ENCODE assay signal across 8 cellular contexts in the genomic region with DNA sequence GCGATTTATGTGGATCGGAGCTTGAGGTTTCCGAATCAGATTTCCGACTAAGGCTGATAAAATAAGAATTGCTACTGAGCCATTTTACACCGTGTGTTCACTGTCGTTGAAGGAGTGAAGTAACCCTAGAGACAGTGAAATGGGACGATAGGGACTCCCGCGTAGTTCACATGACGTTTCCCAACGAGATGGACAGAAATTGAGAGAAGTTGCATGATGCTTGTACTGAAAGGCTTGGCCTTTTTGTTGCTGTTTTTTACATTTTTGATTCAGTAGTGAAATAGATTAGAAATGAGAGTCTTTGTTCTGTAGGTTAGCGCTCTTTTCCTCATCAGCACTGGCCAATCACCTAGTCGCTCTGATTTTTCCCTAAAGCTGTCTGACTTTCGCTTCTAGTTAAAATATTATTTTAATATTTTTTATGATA. TPM values are rescaled to one million over a fixed set of nuclear protein-coding genes. Genes with fewer than 3 reads are reported as not detected.
DNase-seq lines count a peak whose midpoint lies in the region; ATAC-seq and TF ChIP-seq lines count a peak whose summit lies in the region.

No MANE protein-coding gene starts in this region.

- H3K4me3 ChIP-seq in GM23248 = peak overlapping the region; percentile 98
- H3K4me3 ChIP-seq in SK-N-MC = peak overlapping the region; percentile 95
- H3K4me3 ChIP-seq in fibroblast of mammary gland (ENCODE audit: control insufficient read depth, low read depth, low read length) = peak overlapping the region; percentile 97
- peak overlapping the region; percentile 84 for H3K4me3 ChIP-seq in retinal pigment epithelial cell (ENCODE audit: low read length)

- peaks cover 5% of the 10 kb centered on the region for H3F3A ChIP-seq in GM23248 (ENCODE audit: insufficient read depth)

- H3K9me2 ChIP-seq in GM23248 (ENCODE audit: insufficient read depth) = no peaks in the 10 kb centered on the region

- WGBS in GM23248 (ENCODE audit: low coverage in 1 of 2, low lambda C conversion rate in 2 of 2, missing lambda C conversion rate in 2 of 2), 2 experiments = 2% methylated on average over 13 to 14 of the region's 14 CpGs

- DNase-seq in GM23248 (peak; percentile 45), SK-N-MC (ENCODE audit: low read depth, low spot score) (no peak), fibroblast of mammary gland (ENCODE audit: low read depth) (peak; percentile 8), retinal pigment epithelial cell (ENCODE audit: low read depth) (no peak), cortex of kidney (lab: John Stamatoyannopoulos, UW) (no peak)

- no peaks in the 10 kb centered on the region for H3K36me3 ChIP-seq in GM23248 (ENCODE audit: low read depth)
- peaks cover 26% of the 10 kb centered on the region for H3K36me3 ChIP-seq in SK-N-MC (ENCODE audit: insufficient read depth, low read length)

- TF ChIP-seq CTCF in fibroblast of mammary gland (conservative IDR thresholded peaks at IDR 0.05; ENCODE audit: control insufficient read depth, insufficient read depth, low read depth, low read length) = no peak
- no peak for TF ChIP-seq CTCF in retinal pigment epithelial cell (conservative IDR thresholded peaks at IDR 0.05; ENCODE audit: low read depth, low read length)

- H3K27ac ChIP-seq in GM23248 = peak overlapping the region; percentile 87
- H3K27ac ChIP-seq in SK-N-MC = 0 out of 2 replicates have a peak overlapping the region, but pooled peaks have one; percentile 5

- H3K4me2 ChIP-seq in GM23248 (ENCODE audit: unreplicated experiment) = peak overlapping the region; percentile 98

- no peak for ATAC-seq in GM21447 (IDR thresholded peaks at IDR 0.05; ENCODE audit: unreplicated experiment)
- no peak for ATAC-seq in GM18861 (IDR thresholded peaks at IDR 0.05; ENCODE audit: unreplicated experiment)
- no peak for ATAC-seq in HG02981 (IDR thresholded peaks at IDR 0.05; ENCODE audit: unreplicated experiment)

- peaks cover 23% of the 10 kb centered on the region for H4K20me1 ChIP-seq in GM23248 (ENCODE audit: insufficient read depth)

- H3K79me2 ChIP-seq in GM23248 (ENCODE audit: insufficient read depth) = no peaks in the 10 kb centered on the region; the same call in none of the 2 replicates

- in situ Hi-C loops in GM23248 (cut with MboI) = no loop called here

- H3K27me3 ChIP-seq in GM23248 (replicated peaks; ENCODE audit: insufficient read depth) = no peaks in the 10 kb centered on the region

- H3K9me3 ChIP-seq in GM23248 (ENCODE audit: low read depth) (no peaks in the 10 kb centered on the region), SK-N-MC (ENCODE audit: low read depth, low read length) (no peaks in the 10 kb centered on the region)

- H3K4me1 ChIP-seq in GM23248 (ENCODE audit: insufficient read depth) = peaks cover 24% of the 10 kb centered on the region; the same call in 1 of the 2 replicates

- H2AFZ ChIP-seq in GM23248 = peak overlapping the region; percentile 47; the same call in 1 of the 2 replicates

- peak overlapping the region; percentile 94 for H3K9ac ChIP-seq in GM23248
- H3K9ac ChIP-seq in SK-N-MC (ENCODE audit: insufficient read length) = peak overlapping the region; percentile 96

RNA-seq across cellular contexts. Expression of a gene that starts 1.3 kb away (rescaled TPM):
- total RNA-seq in GM23248 (2014; rRNA removed; shearing (Covaris generic)) = 41.7 and 50.6 TPM in 2 replicates
- polyA plus RNA-seq in GM23248 (2016; fragmentation: Nextera tagmentation; extraction: Ambion mirVana) = 65.7 and 68.6 TPM in 2 replicates

RNA-seq across cellular contexts. Expression of a gene that starts 57.8 kb away (rescaled TPM):
- total RNA-seq in GM23248 (2014; rRNA removed; shearing (Covaris generic)) = 5.7 and 6.8 TPM in 2 replicates
- polyA plus RNA-seq in GM23248 (2016; fragmentation: Nextera tagmentation; extraction: Ambion mirVana) = 21.4 and 24.1 TPM in 2 replicates

Comparison
In these comparisons a context has a peak if more than half of its experiments do, and no peak if none do; other contexts are left out.
1. DNase-seq: peak in GM23248 (single experiment) and fibroblast of mammary gland (single experiment); none in SK-N-MC (single experiment), retinal pigment epithelial cell (single experiment) and cortex of kidney (single experiment).
2. Peak in every context shown above with its lines, with median percentiles within 50 percentile points of each other: H3K4me3 ChIP-seq.